Comparison of ENCODE assay signal across 12 cellular contexts in the genomic region with DNA sequence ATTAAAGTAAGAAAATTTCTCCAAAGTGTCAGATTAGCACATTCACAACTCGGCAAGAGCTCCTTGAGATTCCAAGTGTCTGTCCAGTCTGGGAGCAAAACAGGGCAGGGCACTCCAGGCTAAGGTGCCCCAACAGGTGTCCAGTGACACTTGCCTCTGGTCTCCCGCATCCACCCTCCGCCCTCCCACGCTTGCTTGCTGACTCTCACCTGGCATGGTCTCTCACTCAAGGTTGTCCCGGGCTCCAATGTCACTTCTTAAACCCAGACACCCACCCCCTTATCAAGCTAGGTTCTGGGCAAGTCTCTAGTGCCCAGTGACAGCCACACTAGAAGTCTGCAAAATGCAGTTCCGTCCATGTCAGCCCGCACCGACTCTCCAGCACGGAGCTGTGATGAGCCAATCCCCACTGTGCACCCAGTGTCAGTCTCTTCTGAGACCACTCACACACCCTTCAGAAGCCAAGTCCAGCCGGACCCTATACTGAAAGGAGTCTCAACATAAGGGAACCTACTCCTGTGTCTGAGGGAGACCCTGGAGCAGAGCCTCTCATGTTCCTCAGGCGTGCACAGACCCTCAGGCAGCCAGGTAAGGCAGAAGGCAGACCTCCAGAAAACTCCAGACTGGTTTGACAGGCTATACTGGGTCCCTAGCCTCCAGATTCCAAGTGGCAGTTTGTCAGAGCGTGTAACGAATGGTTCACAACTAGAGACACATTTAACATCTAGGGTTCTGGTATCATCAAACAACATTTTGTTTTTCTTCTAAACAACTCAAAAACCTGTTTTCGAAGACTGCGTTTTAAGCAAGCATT. TPM values are rescaled to one million over a fixed set of nuclear protein-coding genes. Genes with fewer than 3 reads are reported as not detected.
DNase-seq lines count a peak whose midpoint lies in the region; ATAC-seq and TF ChIP-seq lines count a peak whose summit lies in the region.
"Had no signal": no experiment of that assay in that cellular context is flagged by ENCODE, and none has a peak within 500 bp of the region (broad histone marks: within the 10 kb centered on the region; RNA-seq: fewer than 3 reads in every experiment).

No MANE protein-coding gene starts in this region.

- H3K4me1 ChIP-seq in GM23338 (ENCODE audit: insufficient read depth) (peaks cover 16% of the 10 kb centered on the region), adipocyte (ENCODE audit: control insufficient read depth, insufficient read depth, low read length) (peaks cover 43% of the 10 kb centered on the region), skeletal muscle satellite cell (ENCODE audit: control insufficient read depth, insufficient read depth, low read length) (peaks cover 31% of the 10 kb centered on the region)

- H3K9ac ChIP-seq in adipocyte (ENCODE audit: low read length) (peak overlapping the region; percentile 89), skeletal muscle satellite cell (ENCODE audit: low read depth, low read length) (peak overlapping the region; percentile 7)

- no peaks in the 10 kb centered on the region for H3K9me3 Mint-ChIP-seq in GM23338
- peaks cover 0 to 4% (median 0%) of the 10 kb centered on the region in 7 donors for H3K9me3 Mint-ChIP-seq in CD14-positive monocyte

- H3K27me3 Mint-ChIP-seq in GM23338 (ENCODE audit: insufficient read depth, low read depth, poor library complexity) (peaks cover 14% of the 10 kb centered on the region), CD14-positive monocyte (ENCODE audit: low read depth in 3 of 3) (peaks cover under 1 to 2% (median 1%) of the 10 kb centered on the region in 3 donors)
- H3K27me3 Mint-ChIP-seq: activated CD4-positive, alpha-beta memory T cell treated with anti-CD3 and anti-CD28 coated beads for 36 hours had no signal

- no peak overlapping the region for H3K27ac ChIP-seq in GM23338 (ENCODE audit: low read depth)
- H3K27ac ChIP-seq: epithelial cell of prostate had no signal

- H3K36me3 Mint-ChIP-seq in GM23338 (ENCODE audit: low read depth), result peaks cover 29% of the 10 kb centered on the region
- peaks cover 28 to 46% of the 10 kb centered on the region in 2 donors for H3K36me3 Mint-ChIP-seq in CD14-positive monocyte

- H3K27ac Mint-ChIP-seq in GM23338 (no peak overlapping the region), CD14-positive monocyte (peak overlapping the region in 3 of 7 donors; percentile 15 to 52 (median 43))
- H3K27ac Mint-ChIP-seq: activated CD4-positive, alpha-beta memory T cell treated with anti-CD3 and anti-CD28 coated beads for 36 hours had no signal

- H3K9me2 ChIP-seq in GM23338 (ENCODE audit: insufficient read depth), result no peaks in the 10 kb centered on the region

- intact Hi-C loops in CD14-positive monocyte (cut with micrococcal nuclease), result loop anchor here (5.0 to 10.0 kb wide), 2 partner anchors 42 to 85 kb away; partner anchors contain the start of gene FARP2 (in 1 of the 2)

- H3K4me3 Mint-ChIP-seq in GM23338 (no peak overlapping the region; the same call in 2 of the 3 replicates), CD14-positive monocyte (no peak overlapping the region)

- DNase-seq in GM23338 (ENCODE audit: low spot score), result no peak
- no peak for DNase-seq in adipocyte (ENCODE audit: low read depth)
- peak; percentile 69 for DNase-seq in islet precursor cell
- no peak for DNase-seq in stimulated activated CD8-positive, alpha-beta memory T cell treated with anti-CD3 and anti-CD28 coated beads, Interleukin-4, amount 100 ng/mL, for 48 hours
- DNase-seq in stimulated activated naive CD8-positive, alpha-beta T cell treated with anti-CD3 and anti-CD28 coated beads, Interleukin-15, Interleukin-2, amounts not matched to agents 100 U/mL and 50 U/mL, for 24 hours, result no peak
- no peak for DNase-seq in CD14-positive monocyte (ENCODE audit: low spot score)
- DNase-seq: activated CD4-positive, alpha-beta memory T cell treated with anti-CD3 and anti-CD28 coated beads for 36 hours; DMS79; SW 1271 had no signal

- H3K36me3 ChIP-seq in GM23338 (ENCODE audit: insufficient read depth), result peaks cover 7% of the 10 kb centered on the region; the same call in 1 of the 2 replicates
- peaks cover 34% of the 10 kb centered on the region for H3K36me3 ChIP-seq in adipocyte (ENCODE audit: control insufficient read depth, insufficient read depth, low read length, severe bottlenecking)
- H3K36me3 ChIP-seq in skeletal muscle satellite cell (ENCODE audit: insufficient read depth, low read length), result peaks cover 36% of the 10 kb centered on the region

- peaks cover 90% of the 10 kb centered on the region for H3K79me2 ChIP-seq in GM23338 (replicated peaks; ENCODE audit: insufficient read depth)

- no peaks in the 10 kb centered on the region for H3K27me3 ChIP-seq in GM23338 (ENCODE audit: insufficient read depth)
- H3K27me3 ChIP-seq in adipocyte (replicated peaks; ENCODE audit: control insufficient read depth, insufficient read depth, low read length), result no peaks in the 10 kb centered on the region
- H3K27me3 ChIP-seq in skeletal muscle satellite cell (ENCODE audit: control insufficient read depth, insufficient read depth, low read length), result no peaks in the 10 kb centered on the region
- H3K27me3 ChIP-seq: vagina had no signal

- H3K4me1 Mint-ChIP-seq in GM23338 (peaks cover 52% of the 10 kb centered on the region), CD14-positive monocyte (peaks cover 43% of the 10 kb centered on the region)

- peaks cover 58% of the 10 kb centered on the region for H4K20me1 ChIP-seq in GM23338 (replicated peaks; ENCODE audit: insufficient read depth)

- ATAC-seq in GM23338, result no peak
- ATAC-seq in stimulated activated naive CD8-positive, alpha-beta T cell treated with anti-CD3 and anti-CD28 coated beads, Interleukin-15, Interleukin-2, amounts not matched to agents 100 U/mL and 50 U/mL, for 24 hours, result no peak

- no peaks in the 10 kb centered on the region for H3K9me3 ChIP-seq in adipocyte (ENCODE audit: control insufficient read depth, low read length)
- no peaks in the 10 kb centered on the region for H3K9me3 ChIP-seq in skeletal muscle satellite cell (replicated peaks; ENCODE audit: low read length)
- H3K9me3 ChIP-seq: vagina had no signal

- H3F3A ChIP-seq in GM23338 (replicated peaks; ENCODE audit: low read depth), result 0 out of 2 replicates have a peak, but pooled peaks cover 5% of the 10 kb centered on the region

- no peak for TF ChIP-seq CTCF in GM23338 (conservative IDR thresholded peaks at IDR 0.05; ENCODE audit: low read depth in 2 of 2)
- no peak for TF ChIP-seq CTCF in CD14-positive monocyte (IDR thresholded peaks at IDR 0.05)

- H2AFZ ChIP-seq in GM23338, result no peak overlapping the region

- H3K4me2 ChIP-seq in GM23338 (0 out of 2 replicates have a peak overlapping the region, but pooled peaks have one; percentile 90), skeletal muscle satellite cell (ENCODE audit: low read length) (peak overlapping the region; percentile 94)

- H3K4me3 ChIP-seq in GM23338, result no peak overlapping the region
- H3K4me3 ChIP-seq in adipocyte (ENCODE audit: low read length), result peak overlapping the region; percentile 85
- H3K4me3 ChIP-seq in skeletal muscle satellite cell (ENCODE audit: low read length), result peak overlapping the region; percentile 76

TF ChIP-seq in GM23338, 12 proteins besides CTCF, POLR2A, EP300 and RAD21:
- no peak for TF ChIP-seq EZH2phosphoT487 (IDR thresholded peaks at IDR 0.05; ENCODE audit: unreplicated experiment)

RNA-seq across cellular contexts. Expression of gene HDLBP, which starts 45.6 kb away (rescaled TPM):
- total RNA-seq in GM23338 (2014; rRNA removed; shearing (Covaris generic)), result 306 and 312 TPM in 2 replicates
- polyA plus RNA-seq in GM23338 (2016; fragmentation: Nextera tagmentation; extraction: Ambion mirVana), result 218 and 230 TPM in 2 replicates
- 755 and 778 TPM in 2 replicates for total RNA-seq in skeletal muscle satellite cell (2012; rRNA removed)
- polyA plus RNA-seq in CD14-positive monocyte, result 10 to 100 TPM; 50.4 to 69.9 TPM

RNA-seq across cellular contexts. Expression of gene SEPTIN2, which starts 45.8 kb away (rescaled TPM):
- total RNA-seq in GM23338 (2014; rRNA removed; shearing (Covaris generic)), result 370 and 393 TPM in 2 replicates
- 204 and 227 TPM in 2 replicates for polyA plus RNA-seq in GM23338 (2016; fragmentation: Nextera tagmentation; extraction: Ambion mirVana)
- 332 and 344 TPM in 2 replicates for total RNA-seq in skeletal muscle satellite cell (2012; rRNA removed)
- polyA plus RNA-seq in CD14-positive monocyte, result 100 to 1,000 TPM; 195 to 207 TPM
